ENCODE assay signal across 1 cellular context in the genomic region with DNA sequence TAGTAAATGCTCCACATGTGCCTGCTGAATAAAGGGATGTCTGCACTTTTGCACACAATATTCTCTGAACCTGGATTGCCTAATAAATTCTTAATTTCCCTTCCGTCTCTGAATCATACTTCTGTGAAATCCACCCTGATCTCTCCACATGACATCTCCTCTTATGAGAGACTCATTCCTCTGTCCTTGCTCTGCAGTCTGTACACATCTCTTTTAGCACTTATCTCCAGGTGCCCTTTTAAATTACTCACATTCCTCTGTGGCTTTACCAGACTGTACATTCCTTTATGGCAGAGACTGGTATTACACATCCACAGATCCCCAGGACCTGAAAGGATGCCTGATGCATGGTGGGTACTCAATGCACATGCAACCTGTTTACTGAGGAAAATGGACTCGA.
TF ChIP-seq lines count a peak whose summit lies in the region.

No MANE protein-coding gene starts in this region.

TF ChIP-seq in WTC11, 78 proteins besides CTCF, POLR2A, EP300 and RAD21 (continued from another document):
- TF ChIP-seq, protein P1, sequence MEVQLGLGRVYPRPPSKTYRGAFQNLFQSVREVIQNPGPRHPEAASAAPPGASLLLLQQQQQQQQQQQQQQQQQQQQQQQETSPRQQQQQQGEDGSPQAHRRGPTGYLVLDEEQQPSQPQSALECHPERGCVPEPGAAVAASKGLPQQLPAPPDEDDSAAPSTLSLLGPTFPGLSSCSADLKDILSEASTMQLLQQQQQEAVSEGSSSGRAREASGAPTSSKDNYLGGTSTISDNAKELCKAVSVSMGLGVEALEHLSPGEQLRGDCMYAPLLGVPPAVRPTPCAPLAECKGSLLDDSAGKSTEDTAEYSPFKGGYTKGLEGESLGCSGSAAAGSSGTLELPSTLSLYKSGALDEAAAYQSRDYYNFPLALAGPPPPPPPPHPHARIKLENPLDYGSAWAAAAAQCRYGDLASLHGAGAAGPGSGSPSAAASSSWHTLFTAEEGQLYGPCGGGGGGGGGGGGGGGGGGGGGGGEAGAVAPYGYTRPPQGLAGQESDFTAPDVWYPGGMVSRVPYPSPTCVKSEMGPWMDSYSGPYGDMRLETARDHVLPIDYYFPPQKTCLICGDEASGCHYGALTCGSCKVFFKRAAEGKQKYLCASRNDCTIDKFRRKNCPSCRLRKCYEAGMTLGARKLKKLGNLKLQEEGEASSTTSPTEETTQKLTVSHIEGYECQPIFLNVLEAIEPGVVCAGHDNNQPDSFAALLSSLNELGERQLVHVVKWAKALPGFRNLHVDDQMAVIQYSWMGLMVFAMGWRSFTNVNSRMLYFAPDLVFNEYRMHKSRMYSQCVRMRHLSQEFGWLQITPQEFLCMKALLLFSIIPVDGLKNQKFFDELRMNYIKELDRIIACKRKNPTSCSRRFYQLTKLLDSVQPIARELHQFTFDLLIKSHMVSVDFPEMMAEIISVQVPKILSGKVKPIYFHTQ (CRISPR knock-in tag; IDR thresholded peaks at IDR 0.05): no peak
- TF ChIP-seq, protein P2, sequence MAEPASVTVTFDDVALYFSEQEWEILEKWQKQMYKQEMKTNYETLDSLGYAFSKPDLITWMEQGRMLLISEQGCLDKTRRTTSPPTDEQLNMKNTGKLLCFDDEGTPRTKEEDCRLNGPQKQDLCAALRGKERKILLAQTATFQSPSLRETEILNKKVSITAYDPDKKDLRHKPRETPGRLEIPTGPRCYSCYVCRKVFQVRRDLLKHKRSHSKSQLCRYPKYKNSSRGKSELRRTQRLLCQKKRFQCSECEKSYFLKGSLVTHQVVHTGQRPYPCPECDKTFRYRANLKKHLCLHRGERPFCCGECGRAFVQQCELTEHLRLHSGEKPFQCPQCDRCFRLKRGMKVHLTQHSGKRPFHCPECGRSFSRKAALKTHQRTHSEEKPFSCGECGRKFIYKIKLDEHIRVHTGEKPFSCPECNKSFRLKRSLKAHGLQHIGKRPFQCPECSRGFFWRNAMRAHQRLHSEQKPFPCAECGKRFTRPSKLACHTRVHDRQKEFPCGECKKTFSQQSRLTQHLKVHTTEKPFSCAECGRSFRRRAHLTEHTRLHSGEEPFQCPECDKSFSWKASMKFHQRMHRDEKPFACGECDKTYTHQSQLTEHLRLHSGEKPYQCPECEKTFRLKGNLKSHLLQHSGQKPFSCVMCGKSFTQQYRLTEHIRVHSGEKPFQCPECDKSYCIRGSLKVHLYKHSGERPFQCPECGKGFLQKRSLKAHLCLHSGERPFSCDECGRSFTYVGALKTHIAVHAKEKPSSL (CRISPR knock-in tag; conservative IDR thresholded peaks at IDR 0.05): no peak
- TF ChIP-seq GABPB1 (CRISPR knock-in tag; IDR thresholded peaks at IDR 0.05) (no peak), JUN (CRISPR knock-in tag; IDR thresholded peaks at IDR 0.05) (no peak), SP1 (CRISPR knock-in tag; conservative IDR thresholded peaks at IDR 0.05) (no peak), MYBL2 (CRISPR knock-in tag; IDR thresholded peaks at IDR 0.05) (no peak), CBFB (CRISPR knock-in tag; IDR thresholded peaks at IDR 0.05; ENCODE audit: low read depth) (no peak), KAT7 (CRISPR knock-in tag; IDR thresholded peaks at IDR 0.05; ENCODE audit: borderline replicate concordance) (no peak), NFE2L1 (CRISPR knock-in tag; IDR thresholded peaks at IDR 0.05) (no peak), ZNF317 (CRISPR knock-in tag; IDR thresholded peaks at IDR 0.05; ENCODE audit: borderline replicate concordance, low read depth) (no peak), CREM (CRISPR knock-in tag; IDR thresholded peaks at IDR 0.05) (no peak)
- TF ChIP-seq, protein P3, sequence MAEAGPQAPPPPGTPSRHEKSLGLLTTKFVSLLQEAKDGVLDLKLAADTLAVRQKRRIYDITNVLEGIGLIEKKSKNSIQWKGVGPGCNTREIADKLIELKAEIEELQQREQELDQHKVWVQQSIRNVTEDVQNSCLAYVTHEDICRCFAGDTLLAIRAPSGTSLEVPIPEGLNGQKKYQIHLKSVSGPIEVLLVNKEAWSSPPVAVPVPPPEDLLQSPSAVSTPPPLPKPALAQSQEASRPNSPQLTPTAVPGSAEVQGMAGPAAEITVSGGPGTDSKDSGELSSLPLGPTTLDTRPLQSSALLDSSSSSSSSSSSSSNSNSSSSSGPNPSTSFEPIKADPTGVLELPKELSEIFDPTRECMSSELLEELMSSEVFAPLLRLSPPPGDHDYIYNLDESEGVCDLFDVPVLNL (CRISPR knock-in tag; IDR thresholded peaks at IDR 0.05; ENCODE audit: borderline replicate concordance, low read depth): no peak
- TF ChIP-seq, protein P4, sequence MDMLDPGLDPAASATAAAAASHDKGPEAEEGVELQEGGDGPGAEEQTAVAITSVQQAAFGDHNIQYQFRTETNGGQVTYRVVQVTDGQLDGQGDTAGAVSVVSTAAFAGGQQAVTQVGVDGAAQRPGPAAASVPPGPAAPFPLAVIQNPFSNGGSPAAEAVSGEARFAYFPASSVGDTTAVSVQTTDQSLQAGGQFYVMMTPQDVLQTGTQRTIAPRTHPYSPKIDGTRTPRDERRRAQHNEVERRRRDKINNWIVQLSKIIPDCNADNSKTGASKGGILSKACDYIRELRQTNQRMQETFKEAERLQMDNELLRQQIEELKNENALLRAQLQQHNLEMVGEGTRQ (CRISPR knock-in tag; IDR thresholded peaks at IDR 0.05): no peak
TF ChIP-seq in WTC11: peak in this region for 0.
